Comparison of ENCODE assay signal across 30 cellular contexts in the genomic region with DNA sequence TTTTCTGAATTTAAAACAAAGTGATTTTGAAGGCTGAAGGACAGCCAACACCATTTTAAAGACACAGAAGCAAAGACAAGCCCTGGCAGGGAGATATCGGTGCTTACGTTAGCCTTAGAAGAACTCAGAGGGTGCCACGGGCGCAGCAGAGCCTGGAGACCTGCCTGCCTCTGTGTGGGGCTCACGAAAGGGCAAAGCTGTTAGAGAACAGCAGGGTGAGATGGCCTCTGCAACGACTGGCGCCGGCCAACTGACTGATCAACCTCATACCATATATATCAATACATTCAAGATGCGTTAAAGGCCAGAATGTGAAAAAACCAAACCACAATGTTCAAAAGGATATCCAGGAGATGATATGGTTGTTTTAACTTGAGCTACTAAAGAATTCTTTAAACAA.
"Had no signal": no experiment of that assay in that cellular context is flagged by ENCODE, and none has a peak within 500 bp of the region (broad histone marks: within the 10 kb centered on the region; RNA-seq: fewer than 3 reads in every experiment).

No MANE protein-coding gene starts in this region.

- H3K9me3 ChIP-seq: adrenal gland, body of pancreas, breast epithelium, MG63, SJCRH30 had no signal

- H3K36me3 Mint-ChIP-seq: activated CD8-positive, alpha-beta memory T cell treated with anti-CD3 and anti-CD28 coated beads, Interleukin-2, amount 10 ng/mL, durations not matched to agents 7 days and 5 days; activated naive CD4-positive, alpha-beta T cell treated with anti-CD3 and anti-CD28 coated beads, Interleukin-2, amount 50 U/mL, for 24 hours had no signal

- ATAC-seq: activated CD8-positive, alpha-beta memory T cell treated with anti-CD3 and anti-CD28 coated beads, Interleukin-2, amount 10 ng/mL, durations not matched to agents 7 days and 5 days; Panc1 had no signal

- H3K4me1 ChIP-seq: adrenal gland, body of pancreas, breast epithelium had no signal

- H3K27ac ChIP-seq: adrenal gland, body of pancreas, breast epithelium, SJCRH30, SK-N-MC had no signal

- H3K27ac Mint-ChIP-seq: activated CD4-positive, alpha-beta T cell treated with anti-CD3 and anti-CD28 coated beads, Interleukin-2, amount 10 ng/mL, durations not matched to agents 24 days and 14 days; activated CD8-positive, alpha-beta memory T cell treated with anti-CD3 and anti-CD28 coated beads, Interleukin-2, amount 10 ng/mL, durations not matched to agents 7 days and 5 days; activated naive CD4-positive, alpha-beta T cell treated with anti-CD3 and anti-CD28 coated beads, Interleukin-2, amount 50 U/mL, for 24 hours; activated T-cell treated with anti-CD3 and anti-CD28 coated beads, Interleukin-2, amount 50 U/mL, for 24 hours; activated T-helper 2 cell treated with anti-CD3 and anti-CD28 coated beads, Interferon-gamma antibody, Interleukin-2, Interleukin-4, amounts not matched to agents 10 μg/mL and 5 μg/mL and 100 μg/mL, durations not matched to agents 14 hours and 24 hours and 36 hours; T-helper 1 cell treated with Interleukin-12 subunit alpha and Interleukin-12 subunit beta and Interleukin-4 antibody, amounts not matched to agents 30 μg/mL and 1 μg/mL, for 36 hours; T-helper 2 cell treated with Interferon-gamma antibody and Interleukin-4, amounts not matched to agents 5 μg/mL and 100 μg/mL, for 36 hours had no signal

- H3K4me3 ChIP-seq: adrenal gland, body of pancreas, breast epithelium, MG63, SJCRH30, SK-N-MC had no signal

- H3K9me3 Mint-ChIP-seq: activated CD4-positive, alpha-beta T cell treated with anti-CD3 and anti-CD28 coated beads, Interleukin-2, amount 10 ng/mL, durations not matched to agents 24 days and 14 days; activated naive CD4-positive, alpha-beta T cell treated with anti-CD3 and anti-CD28 coated beads, Interleukin-2, amount 50 U/mL, for 24 hours; activated T-cell treated with anti-CD3 and anti-CD28 coated beads, Interleukin-2, amount 50 U/mL, for 24 hours; activated T-helper 2 cell treated with anti-CD3 and anti-CD28 coated beads, Interferon-gamma antibody, Interleukin-2, Interleukin-4, amounts not matched to agents 10 μg/mL and 5 μg/mL and 100 μg/mL, durations not matched to agents 14 hours and 24 hours and 36 hours; T-helper 1 cell treated with Interleukin-12 subunit alpha and Interleukin-12 subunit beta and Interleukin-4 antibody, amounts not matched to agents 30 μg/mL and 1 μg/mL, for 36 hours; T-helper 2 cell treated with Interferon-gamma antibody and Interleukin-4, amounts not matched to agents 5 μg/mL and 100 μg/mL, for 36 hours had no signal

- H3K36me3 ChIP-seq: adrenal gland, breast epithelium, MG63, SJCRH30 had no signal

- DNase-seq: activated CD4-positive, alpha-beta T cell treated with anti-CD3 and anti-CD28 coated beads, Interleukin-2, amount 10 ng/mL, durations not matched to agents 24 days and 14 days; activated CD4-positive, alpha-beta T cell treated with anti-CD3 and anti-CD28 coated beads, Interleukin-2, amount 50 U/mL, for 4 hours; activated CD8-positive, alpha-beta memory T cell treated with anti-CD3 and anti-CD28 coated beads, Interleukin-2, amount 10 ng/mL, durations not matched to agents 7 days and 5 days; activated gamma-delta T cell; activated naive CD4-positive, alpha-beta T cell treated with Interleukin-2 at 50 U/mL for 16 hours; activated T-cell treated with anti-CD3 and anti-CD28 coated beads, Interleukin-2, amount 50 U/mL, for 24 hours; body of pancreas; Kasumi-1; KG1; MG63; NCI-H1048; NCI-H1105 treated with DMSO at 0.1 percent for 48 hours; NCI-H1436; NCI-H1694; NCI-H1930; NCI-H2081 treated with DMSO at 0.1 percent for 48 hours; NCI-H226; NCI-H446 treated with DMSO at 0.1 percent for 48 hours; NCI-H524; NCI-H69; SHP77; SJCRH30 had no signal

- H3K27me3 ChIP-seq: adrenal gland, body of pancreas had no signal
